2 cellular contexts compared by ENCODE assay signal in genomic region chr5:40813698-40814281, GRCh38.
TF ChIP-seq lines count a peak whose summit lies in the region.

No MANE protein-coding gene starts in this region.

TF ChIP-seq in GM23338, 12 proteins besides CTCF, POLR2A, EP300 and RAD21:
- no peak for TF ChIP-seq NANOG (IDR thresholded peaks at IDR 0.05; ENCODE audit: borderline replicate concordance)
- no peak for TF ChIP-seq CREB1 (CRISPR knock-in tag; IDR thresholded peaks at IDR 0.05; ENCODE audit: low read depth)
- no peak for TF ChIP-seq EZH2 (IDR thresholded peaks at IDR 0.05; ENCODE audit: low read depth, unreplicated experiment)
- no peak for TF ChIP-seq REST (IDR thresholded peaks at IDR 0.05; ENCODE audit: unreplicated experiment)
- TF ChIP-seq, protein P1, sequence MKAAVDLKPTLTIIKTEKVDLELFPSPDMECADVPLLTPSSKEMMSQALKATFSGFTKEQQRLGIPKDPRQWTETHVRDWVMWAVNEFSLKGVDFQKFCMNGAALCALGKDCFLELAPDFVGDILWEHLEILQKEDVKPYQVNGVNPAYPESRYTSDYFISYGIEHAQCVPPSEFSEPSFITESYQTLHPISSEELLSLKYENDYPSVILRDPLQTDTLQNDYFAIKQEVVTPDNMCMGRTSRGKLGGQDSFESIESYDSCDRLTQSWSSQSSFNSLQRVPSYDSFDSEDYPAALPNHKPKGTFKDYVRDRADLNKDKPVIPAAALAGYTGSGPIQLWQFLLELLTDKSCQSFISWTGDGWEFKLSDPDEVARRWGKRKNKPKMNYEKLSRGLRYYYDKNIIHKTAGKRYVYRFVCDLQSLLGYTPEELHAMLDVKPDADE (IDR thresholded peaks at IDR 0.05) = no peak
- TF ChIP-seq EZH2phosphoT487 (IDR thresholded peaks at IDR 0.05; ENCODE audit: unreplicated experiment) = no peak

TF ChIP-seq in K562, 482 proteins besides CTCF, POLR2A, EP300 and RAD21:
- TF ChIP-seq NFYB (IDR thresholded peaks at IDR 0.05; ENCODE audit: extremely low read depth, insufficient read length) (no peak), GMEB1 (CRISPR knock-in tag; IDR thresholded peaks at IDR 0.05) (no peak), ZNF75A (CRISPR knock-in tag; IDR thresholded peaks at IDR 0.05) (no peak), STAT5B (CRISPR knock-in tag; IDR thresholded peaks at IDR 0.05) (no peak), KLF13 (tag; IDR thresholded peaks at IDR 0.05; ENCODE audit: borderline replicate concordance, low read depth) (no peak), CAMTA2 (CRISPR knock-in tag; conservative IDR thresholded peaks at IDR 0.05) (no peak), ZNF778 (CRISPR knock-in tag; IDR thresholded peaks at IDR 0.05) (no peak), ZNF785 (CRISPR knock-in tag; IDR thresholded peaks at IDR 0.05) (no peak), E2F5 (CRISPR knock-in tag; IDR thresholded peaks at IDR 0.05) (no peak), CHCHD3 (CRISPR knock-in tag; IDR thresholded peaks at IDR 0.05) (no peak), ZNF561 (CRISPR knock-in tag; conservative IDR thresholded peaks at IDR 0.05) (no peak), CSDE1 (IDR thresholded peaks at IDR 0.05) (no peak), GATAD2B (IDR thresholded peaks at IDR 0.05; ENCODE audit: borderline replicate concordance) (no peak), SP1 (CRISPR knock-in tag; IDR thresholded peaks at IDR 0.05) (no peak), CHD2 (IDR thresholded peaks at IDR 0.05; ENCODE audit: low read depth, low read length) (no peak)
- TF ChIP-seq, protein P2, sequence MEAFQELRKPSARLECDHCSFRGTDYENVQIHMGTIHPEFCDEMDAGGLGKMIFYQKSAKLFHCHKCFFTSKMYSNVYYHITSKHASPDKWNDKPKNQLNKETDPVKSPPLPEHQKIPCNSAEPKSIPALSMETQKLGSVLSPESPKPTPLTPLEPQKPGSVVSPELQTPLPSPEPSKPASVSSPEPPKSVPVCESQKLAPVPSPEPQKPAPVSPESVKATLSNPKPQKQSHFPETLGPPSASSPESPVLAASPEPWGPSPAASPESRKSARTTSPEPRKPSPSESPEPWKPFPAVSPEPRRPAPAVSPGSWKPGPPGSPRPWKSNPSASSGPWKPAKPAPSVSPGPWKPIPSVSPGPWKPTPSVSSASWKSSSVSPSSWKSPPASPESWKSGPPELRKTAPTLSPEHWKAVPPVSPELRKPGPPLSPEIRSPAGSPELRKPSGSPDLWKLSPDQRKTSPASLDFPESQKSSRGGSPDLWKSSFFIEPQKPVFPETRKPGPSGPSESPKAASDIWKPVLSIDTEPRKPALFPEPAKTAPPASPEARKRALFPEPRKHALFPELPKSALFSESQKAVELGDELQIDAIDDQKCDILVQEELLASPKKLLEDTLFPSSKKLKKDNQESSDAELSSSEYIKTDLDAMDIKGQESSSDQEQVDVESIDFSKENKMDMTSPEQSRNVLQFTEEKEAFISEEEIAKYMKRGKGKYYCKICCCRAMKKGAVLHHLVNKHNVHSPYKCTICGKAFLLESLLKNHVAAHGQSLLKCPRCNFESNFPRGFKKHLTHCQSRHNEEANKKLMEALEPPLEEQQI (IDR thresholded peaks at IDR 0.05) = no peak
- TF ChIP-seq, protein P3, sequence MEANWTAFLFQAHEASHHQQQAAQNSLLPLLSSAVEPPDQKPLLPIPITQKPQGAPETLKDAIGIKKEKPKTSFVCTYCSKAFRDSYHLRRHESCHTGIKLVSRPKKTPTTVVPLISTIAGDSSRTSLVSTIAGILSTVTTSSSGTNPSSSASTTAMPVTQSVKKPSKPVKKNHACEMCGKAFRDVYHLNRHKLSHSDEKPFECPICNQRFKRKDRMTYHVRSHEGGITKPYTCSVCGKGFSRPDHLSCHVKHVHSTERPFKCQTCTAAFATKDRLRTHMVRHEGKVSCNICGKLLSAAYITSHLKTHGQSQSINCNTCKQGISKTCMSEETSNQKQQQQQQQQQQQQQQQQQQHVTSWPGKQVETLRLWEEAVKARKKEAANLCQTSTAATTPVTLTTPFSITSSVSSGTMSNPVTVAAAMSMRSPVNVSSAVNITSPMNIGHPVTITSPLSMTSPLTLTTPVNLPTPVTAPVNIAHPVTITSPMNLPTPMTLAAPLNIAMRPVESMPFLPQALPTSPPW (CRISPR knock-in tag; IDR thresholded peaks at IDR 0.05) = no peak
